In the genomic region with DNA sequence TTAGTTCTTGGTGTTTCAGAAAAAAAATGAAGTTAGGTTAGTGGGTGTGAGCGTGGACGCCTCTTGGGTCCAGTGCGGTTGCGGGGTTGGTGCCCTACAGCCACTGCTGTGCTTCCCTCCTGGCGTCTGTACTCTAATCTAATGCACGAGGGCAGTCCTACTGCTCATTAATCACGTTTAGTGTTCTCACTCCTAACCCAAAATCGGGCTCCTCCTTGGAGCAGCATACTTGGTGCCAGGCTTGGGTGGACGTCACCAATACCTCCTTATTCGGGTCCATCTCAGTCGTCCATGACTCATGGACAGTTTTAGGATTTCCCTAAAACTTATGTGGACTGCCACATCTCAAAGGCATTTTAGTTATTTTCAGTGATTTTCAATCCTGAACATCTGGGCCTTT, we compare ENCODE assay signal across 1 cellular context.
TF ChIP-seq lines count a peak whose summit lies in the region.

No MANE protein-coding gene starts in this region.

TF ChIP-seq in HCT116, 20 proteins besides CTCF, POLR2A, EP300 and RAD21 (continued from another document):
- TF ChIP-seq, protein P1, sequence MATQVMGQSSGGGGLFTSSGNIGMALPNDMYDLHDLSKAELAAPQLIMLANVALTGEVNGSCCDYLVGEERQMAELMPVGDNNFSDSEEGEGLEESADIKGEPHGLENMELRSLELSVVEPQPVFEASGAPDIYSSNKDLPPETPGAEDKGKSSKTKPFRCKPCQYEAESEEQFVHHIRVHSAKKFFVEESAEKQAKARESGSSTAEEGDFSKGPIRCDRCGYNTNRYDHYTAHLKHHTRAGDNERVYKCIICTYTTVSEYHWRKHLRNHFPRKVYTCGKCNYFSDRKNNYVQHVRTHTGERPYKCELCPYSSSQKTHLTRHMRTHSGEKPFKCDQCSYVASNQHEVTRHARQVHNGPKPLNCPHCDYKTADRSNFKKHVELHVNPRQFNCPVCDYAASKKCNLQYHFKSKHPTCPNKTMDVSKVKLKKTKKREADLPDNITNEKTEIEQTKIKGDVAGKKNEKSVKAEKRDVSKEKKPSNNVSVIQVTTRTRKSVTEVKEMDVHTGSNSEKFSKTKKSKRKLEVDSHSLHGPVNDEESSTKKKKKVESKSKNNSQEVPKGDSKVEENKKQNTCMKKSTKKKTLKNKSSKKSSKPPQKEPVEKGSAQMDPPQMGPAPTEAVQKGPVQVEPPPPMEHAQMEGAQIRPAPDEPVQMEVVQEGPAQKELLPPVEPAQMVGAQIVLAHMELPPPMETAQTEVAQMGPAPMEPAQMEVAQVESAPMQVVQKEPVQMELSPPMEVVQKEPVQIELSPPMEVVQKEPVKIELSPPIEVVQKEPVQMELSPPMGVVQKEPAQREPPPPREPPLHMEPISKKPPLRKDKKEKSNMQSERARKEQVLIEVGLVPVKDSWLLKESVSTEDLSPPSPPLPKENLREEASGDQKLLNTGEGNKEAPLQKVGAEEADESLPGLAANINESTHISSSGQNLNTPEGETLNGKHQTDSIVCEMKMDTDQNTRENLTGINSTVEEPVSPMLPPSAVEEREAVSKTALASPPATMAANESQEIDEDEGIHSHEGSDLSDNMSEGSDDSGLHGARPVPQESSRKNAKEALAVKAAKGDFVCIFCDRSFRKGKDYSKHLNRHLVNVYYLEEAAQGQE (IDR thresholded peaks at IDR 0.05; ENCODE audit: low read depth): no peak
- TF ChIP-seq EZH2 (IDR thresholded peaks at IDR 0.05): no peak
- TF ChIP-seq ZFX (IDR thresholded peaks at IDR 0.05): no peak
